ENCODE assay signal across 8 cellular contexts in genomic region chr3:134485620-134486576, GRCh38. TPM values are rescaled to one million over a fixed set of nuclear protein-coding genes. Genes with fewer than 3 reads are reported as not detected.
DNase-seq lines count a peak whose midpoint lies in the region; ATAC-seq and TF ChIP-seq lines count a peak whose summit lies in the region.

Gene ANAPC13, minus strand, starts transcription at chr3:134485985. Its CDS starts 3,081 bp downstream, at chr3:134482904.
Gene CEP63, plus strand, starts transcription at chr3:134486057. Its CDS starts 9,264 bp downstream, at chr3:134495321.

- intact Hi-C loops in colonic mucosa (cut with DNase I), result no loop called here
- intact Hi-C loops in left colon (cut with DNase I, micrococcal nuclease), result no loop called here

- H3K4me3 ChIP-seq in BE2C (ENCODE audit: low read depth, low read length) (peak within 1 kb of the TSS; percentile 97), colonic mucosa (peak within 1 kb of the TSS; percentile 68)

- no peaks in the 10 kb centered on the region for H3K9me3 ChIP-seq in BE2C
- H3K9me3 ChIP-seq in colonic mucosa, result no peaks in the 10 kb centered on the region

- peak; percentile 79 for ATAC-seq in HG03460 (IDR thresholded peaks at IDR 0.05; ENCODE audit: unreplicated experiment)
- peak; percentile 89 for ATAC-seq in left colon

- H3K4me1 ChIP-seq in BE2C (no peaks in the 10 kb centered on the region; the same call in 1 of the 2 replicates), colonic mucosa (peaks cover 6% of the 10 kb centered on the region)

- no peaks in the 10 kb centered on the region for H3K27me3 ChIP-seq in BE2C
- no peaks in the 10 kb centered on the region for H3K27me3 ChIP-seq in colonic mucosa

- peak within 1 kb of the TSS; percentile 82 to 93 for H3K9ac ChIP-seq in colonic mucosa (ENCODE audit: low read depth in 2 of 2, low read length in 2 of 2)

- H3K27ac ChIP-seq in colonic mucosa, result peak within 1 kb of the TSS; percentile 88

- DNase-seq in BE2C (peak; percentile 95), GM19240 (ENCODE audit: insufficient read length, low spot score) (peak; percentile 67), NCI-H526 (lab: John Stamatoyannopoulos, UW) (peak; percentile 98), colonic mucosa (peak; percentile 96), left colon (peak; percentile 94 to 97)
- DNase-seq in activated CD4-positive, alpha-beta T cell treated with anti-CD3 and anti-CD28 coated beads for 48 hours, result peak; percentile 94
- DNase-seq in stimulated activated CD4-positive, alpha-beta T cell treated with anti-CD3 and anti-CD28 coated beads, Interleukin-1b, Interleukin-23, amount 100 ng/mL, for 48 hours, result peak; percentile 95

- TF ChIP-seq CTCF in BE2C (IDR thresholded peaks at IDR 0.05; ENCODE audit: low read depth, low read length) (no peak), colonic mucosa (IDR thresholded peaks at IDR 0.05) (no peak)

- H3K36me3 ChIP-seq in BE2C, result peaks cover 7% of the 10 kb centered on the region
- no peaks in the 10 kb centered on the region for H3K36me3 ChIP-seq in colonic mucosa

RNA-seq across cellular contexts. Expression of gene ANAPC13, which starts in this region (rescaled TPM):
- 120 TPM for polyA plus RNA-seq in BE2C (2012; ENCODE audit: insufficient read depth, insufficient read length, low read depth)
- total RNA-seq in colonic mucosa, result 10 to 100 TPM; 31.6 to 33.5 TPM
- 10 to 100 TPM; 30.0 to 34.1 TPM for total RNA-seq in left colon

RNA-seq across cellular contexts. Expression of gene CEP63, which starts in this region (rescaled TPM):
- 29.2 TPM for polyA plus RNA-seq in BE2C (2012; ENCODE audit: insufficient read depth, insufficient read length, low read depth)
- total RNA-seq in colonic mucosa (10 to 100 TPM; 16.9 to 19.6 TPM), left colon (10 to 100 TPM; 19.7 to 20.5 TPM)

Comparison
In these comparisons a context has a peak if more than half of its experiments do, and no peak if none do; other contexts are left out.
1. Peak in every context shown above with its lines: DNase-seq, ATAC-seq, H3K4me3 ChIP-seq and H3K27ac ChIP-seq.